Comparison of ENCODE assay signal across 8 cellular contexts in the genomic region with DNA sequence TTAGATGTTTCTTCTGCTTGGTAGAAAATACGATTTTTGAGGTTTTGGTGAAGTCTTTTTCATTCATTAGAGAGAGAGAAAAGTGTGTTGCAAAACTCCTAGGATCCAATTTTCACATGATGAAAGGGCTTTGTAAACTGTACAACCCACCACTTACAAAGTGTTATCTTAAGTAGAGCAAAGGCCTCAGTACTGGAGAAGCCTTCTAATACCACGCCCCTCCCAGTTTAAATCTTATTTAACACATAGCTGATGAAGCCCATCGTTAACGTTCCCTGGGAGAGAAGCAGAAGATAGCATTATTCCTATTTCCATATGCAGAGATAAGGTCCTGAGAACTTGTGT. TPM values are rescaled to one million over a fixed set of nuclear protein-coding genes. Genes with fewer than 3 reads are reported as not detected.
DNase-seq lines count a peak whose midpoint lies in the region; ATAC-seq, FAIRE-seq and TF ChIP-seq lines count a peak whose summit lies in the region.

No MANE protein-coding gene starts in this region.

- no peak for DNase-seq in Right ventricle myocardium inferior (ENCODE audit: missing footprints)
- no peak for DNase-seq in cardiac septum (ENCODE audit: low spot score)
- no peak for DNase-seq in RWPE2 (ENCODE audit: low spot score)
- DNase-seq in esophagus muscularis mucosa (ENCODE audit: extremely low spot score): no peak
- no peak for DNase-seq in omental fat pad (ENCODE audit: low spot score)
- DNase-seq in stimulated activated CD4-positive, alpha-beta T cell treated with anti-CD3 and anti-CD28 coated beads, Interleukin-15, amount 100 ng/mL, for 24 hours: no peak
- DNase-seq in hippocampal formation (lab: John Stamatoyannopoulos, UW): no peak
- no peak for DNase-seq in urothelium cell line (ENCODE audit: low spot score)

- H3K27me3 ChIP-seq in RWPE2 (ENCODE audit: insufficient read depth, poor library complexity, severe bottlenecking) (no peaks in the 10 kb centered on the region), esophagus muscularis mucosa (no peaks in the 10 kb centered on the region)

- TF ChIP-seq EP300 in esophagus muscularis mucosa (IDR thresholded peaks at IDR 0.05): no peak

- TF ChIP-seq CTCF in RWPE2 (IDR thresholded peaks at IDR 0.05; ENCODE audit: poor library complexity, severe bottlenecking) (no peak), esophagus muscularis mucosa (IDR thresholded peaks at IDR 0.05) (no peak), omental fat pad (IDR thresholded peaks at IDR 0.05) (no peak)

- H3K36me3 ChIP-seq in RWPE2 (ENCODE audit: low read depth) (no peaks in the 10 kb centered on the region), esophagus muscularis mucosa (peaks cover 0 to 13% (median 0%) of the 10 kb centered on the region in 4 donors)

- no peaks in the 10 kb centered on the region for H3K9me3 ChIP-seq in RWPE2 (ENCODE audit: severe bottlenecking)
- H3K9me3 ChIP-seq in esophagus muscularis mucosa: no peaks in the 10 kb centered on the region

- ATAC-seq in Right ventricle myocardium inferior (peak; percentile 1), RWPE2 (ENCODE audit: low read depth) (no peak), omental fat pad (ENCODE audit: low FRiP score) (peak; percentile 10)

- no peak for FAIRE-seq in urothelium cell line (lab: Jason Lieb, UNC)

- intact Hi-C loops in Right ventricle myocardium inferior (cut with DNase I): loop anchor here (2.0 to 10.0 kb wide), 4 partner anchors 62 to 318 kb away; a partner anchor contains a TSS
- intact Hi-C loops in cardiac septum (cut with DNase I): no loop called here
- intact Hi-C loops in esophagus muscularis mucosa (cut with DNase I): loop anchor here (2.0 to 5.0 kb wide), 3 partner anchors 28 to 106 kb away; a partner anchor contains a TSS

- 26% methylated on average over 4 of the region's 4 CpGs for WGBS in esophagus muscularis mucosa

- TF ChIP-seq POLR2A in esophagus muscularis mucosa (IDR thresholded peaks at IDR 0.05; ENCODE audit: low read depth): no peak

- H3K4me3 ChIP-seq in RWPE2 (ENCODE audit: severe bottlenecking) (peak overlapping the region; percentile 29), esophagus muscularis mucosa (peak overlapping the region; percentile 60 to 75 (median 64))

- H3K27ac ChIP-seq in RWPE2 (ENCODE audit: poor library complexity, severe bottlenecking) (no peak overlapping the region), esophagus muscularis mucosa (replicated peaks in 1 of 4) (peak overlapping the region; percentile 85 to 95 (median 92))

- peaks cover 9% of the 10 kb centered on the region for H3K4me1 ChIP-seq in RWPE2 (ENCODE audit: insufficient read depth, poor library complexity, severe bottlenecking)
- peaks cover 14 to 32% (median 29%) of the 10 kb centered on the region in 4 donors for H3K4me1 ChIP-seq in esophagus muscularis mucosa

RNA-seq across cellular contexts. Expression of a gene that starts 0.9 kb away (rescaled TPM):
- 19.7 TPM for total RNA-seq in Right ventricle myocardium inferior
- 13.0 TPM for total RNA-seq in cardiac septum
- 10 to 100 TPM; 13.3 to 49.4 (median 37.1) TPM for total RNA-seq in esophagus muscularis mucosa
- 100 to 1,000 TPM in 3 of 4 donors, 10 to 100 TPM in 1; 96.4 to 336 (median 119) TPM for total RNA-seq in omental fat pad

RNA-seq across cellular contexts. Expression of a gene that starts 26.8 kb away (rescaled TPM):
- total RNA-seq in Right ventricle myocardium inferior: 26.5 TPM
- 25.5 TPM for total RNA-seq in cardiac septum
- total RNA-seq in esophagus muscularis mucosa: 10 to 100 TPM; 37.1 to 67.1 (median 53.9) TPM
- 10 to 100 TPM; 37.4 to 82.0 (median 51.1) TPM for total RNA-seq in omental fat pad
